ENCODE assay signal across 26 cellular contexts in genomic region chr12:62363506-62363905, GRCh38.
"Had no signal": no experiment of that assay in that cellular context is flagged by ENCODE, and none has a peak within 500 bp of the region (broad histone marks: within the 10 kb centered on the region; RNA-seq: fewer than 3 reads in every experiment).

No MANE protein-coding gene starts in this region.

- H3K27ac ChIP-seq: lower lobe of right lung, ovary, right atrium auricular region, right lobe of liver, tibial nerve, uterus had no signal

- H3K27me3 Mint-ChIP-seq: naive thymus-derived CD4-positive, alpha-beta T cell; natural killer cell treated with Interleukin-12 subunit alpha and Interleukin-12 subunit beta and Interleukin-15 and Interleukin-18, amount 100 ng/mL, for 72 hours; progenitor cell of endocrine pancreas; stimulated activated memory B cell treated with anti-CD40 and anti-IgM and Interleukin-4, amounts not matched to agents 10 μg/mL and 1 μg/mL and 100 μg/mL, for 72 hours; stimulated activated naive CD8-positive, alpha-beta T cell treated with anti-CD3 and anti-CD28 coated beads, Interleukin-15, amount 100 ng/mL, for 72 hours; type B pancreatic cell had no signal

- ATAC-seq: left cardiac atrium; left lobe of liver; lower lobe of right lung; naive thymus-derived CD4-positive, alpha-beta T cell; natural killer cell treated with Interleukin-12 subunit alpha and Interleukin-12 subunit beta and Interleukin-15 and Interleukin-18, amount 100 ng/mL, for 72 hours; right lobe of liver; stimulated activated memory B cell treated with anti-CD40 and anti-IgM and Interleukin-4, amounts not matched to agents 10 μg/mL and 1 μg/mL and 100 μg/mL, for 72 hours; stimulated activated naive CD8-positive, alpha-beta T cell treated with anti-CD3 and anti-CD28 coated beads, Interleukin-15, amount 100 ng/mL, for 72 hours had no signal

- H3K36me3 ChIP-seq: lower lobe of right lung, ovary, right atrium auricular region, right lobe of liver, uterus had no signal

- H3K4me1 ChIP-seq: lower lobe of right lung, right atrium auricular region, right lobe of liver, tibial nerve, uterus had no signal

- H3K27ac Mint-ChIP-seq: mesothelial cell of epicardium; natural killer cell treated with Interleukin-12 subunit alpha and Interleukin-12 subunit beta and Interleukin-15 and Interleukin-18, amount 100 ng/mL, for 72 hours; progenitor cell of endocrine pancreas; stimulated activated memory B cell treated with anti-CD40 and anti-IgM and Interleukin-4, amounts not matched to agents 10 μg/mL and 1 μg/mL and 100 μg/mL, for 72 hours; stimulated activated naive CD8-positive, alpha-beta T cell treated with anti-CD3 and anti-CD28 coated beads, Interleukin-15, amount 100 ng/mL, for 72 hours; type B pancreatic cell had no signal

- H3K4me3 ChIP-seq: lower lobe of right lung, ovary, right atrium auricular region, right lobe of liver, smooth muscle cell, tibial nerve, uterus had no signal

- H3K9me3 Mint-ChIP-seq: natural killer cell treated with Interleukin-12 subunit alpha and Interleukin-12 subunit beta and Interleukin-15 and Interleukin-18, amount 100 ng/mL, for 72 hours; type B pancreatic cell had no signal

- DNase-seq: hippocampal formation; kidney glomerular epithelial cell; left cardiac atrium; lower lobe of right lung; mammary epithelial cell; mesendoderm; naive thymus-derived CD4-positive, alpha-beta T cell; ovary; right lobe of liver; stimulated activated CD4-positive, alpha-beta T cell treated with anti-CD3 and anti-CD28 coated beads, Interleukin-1b, Interleukin-23, amount 100 ng/mL, for 48 hours; stimulated activated CD4-positive, alpha-beta T cell treated with anti-CD3 and anti-CD28 coated beads, Interleukin-2, amount 100 ng/mL, for 48 hours; stimulated activated CD4-positive, alpha-beta T cell treated with anti-CD3 and anti-CD28 coated beads, Interleukin-4, amount 100 ng/mL, for 4 hours; stimulated activated CD8-positive, alpha-beta memory T cell treated with anti-CD3 and anti-CD28 coated beads, Interleukin-4, amount 100 ng/mL, for 48 hours; stimulated activated naive CD4-positive, alpha-beta T cell treated with Interleukin-2 at 50 U/mL for 16 hours; stimulated activated naive CD8-positive, alpha-beta T cell treated with anti-CD3 and anti-CD28 coated beads, Interleukin-15, amount 100 ng/mL, for 72 hours; substantia nigra; uterus had no signal

- H3K9me3 ChIP-seq: ovary, right lobe of liver, uterus had no signal

- H3K27me3 ChIP-seq: ovary, right atrium auricular region, right lobe of liver, tibial nerve, uterus had no signal

- H3K4me3 Mint-ChIP-seq: mesothelial cell of epicardium; natural killer cell treated with Interleukin-12 subunit alpha and Interleukin-12 subunit beta and Interleukin-15 and Interleukin-18, amount 100 ng/mL, for 72 hours; stimulated activated memory B cell treated with anti-CD40 and anti-IgM and Interleukin-4, amounts not matched to agents 10 μg/mL and 1 μg/mL and 100 μg/mL, for 72 hours; stimulated activated naive CD8-positive, alpha-beta T cell treated with anti-CD3 and anti-CD28 coated beads, Interleukin-15, amount 100 ng/mL, for 72 hours; type B pancreatic cell had no signal
